Comparison of ENCODE assay signal across 8 cellular contexts in the genomic region with DNA sequence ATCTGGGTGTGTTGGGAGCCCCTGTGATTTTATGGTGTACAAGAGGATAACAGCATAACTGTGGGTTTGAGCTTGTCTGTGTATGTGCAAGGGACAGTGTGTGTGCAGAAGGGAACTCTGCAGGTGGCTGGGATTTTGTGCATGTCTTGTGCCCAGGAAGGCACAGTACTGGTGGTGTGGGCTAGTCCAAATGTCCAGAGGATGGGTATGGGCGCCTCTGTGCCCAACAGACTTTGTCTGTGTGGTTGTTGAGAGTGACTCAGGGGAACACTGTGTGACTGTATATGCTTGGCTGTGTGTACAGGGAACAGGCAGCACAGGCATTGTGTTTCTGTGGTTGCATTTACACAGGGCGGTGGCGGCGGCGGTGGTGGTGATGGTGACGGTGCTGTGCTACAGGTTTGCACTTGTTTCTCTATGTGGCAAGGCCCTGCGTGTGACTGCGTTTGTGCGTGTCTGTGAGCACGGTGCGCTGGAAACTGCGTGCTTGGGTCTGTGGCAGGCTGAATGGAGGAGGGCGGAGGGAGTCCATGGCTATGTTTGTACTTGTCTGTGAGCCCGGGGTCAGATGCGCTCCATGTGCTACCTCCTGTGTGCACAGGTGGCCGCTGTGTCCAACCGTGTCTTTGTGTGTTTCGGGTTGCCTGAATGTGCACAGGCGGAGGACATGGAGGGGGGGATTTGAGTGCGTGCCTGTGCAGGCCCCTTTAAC. TPM values are rescaled to one million over a fixed set of nuclear protein-coding genes. Genes with fewer than 3 reads are reported as not detected.
DNase-seq lines count a peak whose midpoint lies in the region; ATAC-seq lines count a peak whose summit lies in the region.

No MANE protein-coding gene starts in this region.

- H3K4me3 ChIP-seq in mucosa of stomach (ENCODE audit: low read length) = peak overlapping the region; percentile 49

- DNase-seq in GM03348 (ENCODE audit: low spot score) = peak; percentile 27
- peak; percentile 54 to 86 (median 71) for DNase-seq in T-cell
- peak; percentile 71 for DNase-seq in activated naive CD8-positive, alpha-beta T cell treated with anti-CD3 and anti-CD28 coated beads, Interleukin-2, amount 50 U/mL, for 24 hours
- peak; percentile 63 for DNase-seq in superior temporal gyrus (ENCODE audit: extremely low spot score)
- no peak for DNase-seq in HCEC 1CT
- no peak for DNase-seq in LoVo (ENCODE audit: low spot score)

- H3K36me3 Mint-ChIP-seq in T-cell = no peaks in the 10 kb centered on the region
- H3K36me3 Mint-ChIP-seq in activated naive CD8-positive, alpha-beta T cell treated with anti-CD3 and anti-CD28 coated beads, Interleukin-2, amount 50 U/mL, for 24 hours (ENCODE audit: low read depth) = peaks cover 3% of the 10 kb centered on the region

- H3K9ac ChIP-seq in mucosa of stomach (ENCODE audit: low read length) = peak overlapping the region; percentile 56

- ATAC-seq in T-cell (replicated peaks in 1 of 4) (peak; percentile 50 to 71 (median 54)), GM19023 (IDR thresholded peaks at IDR 0.05; ENCODE audit: unreplicated experiment) (no peak)
- peak; percentile 45 for ATAC-seq in activated naive CD8-positive, alpha-beta T cell treated with anti-CD3 and anti-CD28 coated beads, Interleukin-2, amount 50 U/mL, for 24 hours

- H3K9me3 Mint-ChIP-seq in T-cell = no peaks in the 10 kb centered on the region
- no peaks in the 10 kb centered on the region for H3K9me3 Mint-ChIP-seq in activated naive CD8-positive, alpha-beta T cell treated with anti-CD3 and anti-CD28 coated beads, Interleukin-2, amount 50 U/mL, for 24 hours

- peak overlapping the region; percentile 98 to 99 for H3K27ac Mint-ChIP-seq in T-cell
- H3K27ac Mint-ChIP-seq in activated naive CD8-positive, alpha-beta T cell treated with anti-CD3 and anti-CD28 coated beads, Interleukin-2, amount 50 U/mL, for 24 hours = peak overlapping the region; percentile 95

- no peaks in the 10 kb centered on the region for H3K27me3 Mint-ChIP-seq in T-cell
- no peaks in the 10 kb centered on the region for H3K27me3 Mint-ChIP-seq in activated naive CD8-positive, alpha-beta T cell treated with anti-CD3 and anti-CD28 coated beads, Interleukin-2, amount 50 U/mL, for 24 hours

- H3K4me1 Mint-ChIP-seq in T-cell = peaks cover 80 to 87% (median 81%) of the 10 kb centered on the region in 3 donors
- peaks cover 88% of the 10 kb centered on the region for H3K4me1 Mint-ChIP-seq in activated naive CD8-positive, alpha-beta T cell treated with anti-CD3 and anti-CD28 coated beads, Interleukin-2, amount 50 U/mL, for 24 hours

- no peaks in the 10 kb centered on the region for H3K36me3 ChIP-seq in mucosa of stomach (ENCODE audit: control insufficient read depth, insufficient read depth, low read length)

- no peaks in the 10 kb centered on the region for H3K9me3 ChIP-seq in mucosa of stomach (ENCODE audit: control insufficient read depth, low read length)

- peak overlapping the region; percentile 90 to 97 (median 94) for H3K4me3 Mint-ChIP-seq in T-cell
- H3K4me3 Mint-ChIP-seq in activated naive CD8-positive, alpha-beta T cell treated with anti-CD3 and anti-CD28 coated beads, Interleukin-2, amount 50 U/mL, for 24 hours = peak overlapping the region; percentile 92

- H3K27me3 ChIP-seq in mucosa of stomach (ENCODE audit: control insufficient read depth, insufficient read depth, low read length) = no peaks in the 10 kb centered on the region

- POLR2A ChIA-PET in T-cell (lab: Charles Lee) = no interaction called here

- CTCF ChIA-PET in T-cell (lab: Charles Lee) = interaction anchor here (1.0 to 1.3 kb wide), 4 partner anchors 32 to 141 kb away, joined by 3 to 5 read pairs (median 4); a partner anchor contains a TSS

- peaks cover 89% of the 10 kb centered on the region for H3K4me1 ChIP-seq in mucosa of stomach (ENCODE audit: control insufficient read depth, insufficient read depth, low read length)

RNA-seq across cellular contexts. Expression of a gene that starts 32.3 kb away (rescaled TPM):
- 100 to 1,000 TPM; 145 to 161 (median 156) TPM for total RNA-seq in T-cell

Comparison
In these comparisons a context has a peak if more than half of its experiments do, and no peak if none do; other contexts are left out.
1. DNase-seq: peak in GM03348 (single experiment), T-cell (34 of 34), activated naive CD8-positive, alpha-beta T cell treated with anti-CD3 and anti-CD28 coated beads, Interleukin-2, amount 50 U/mL, for 24 hours (single experiment) and superior temporal gyrus (single experiment); none in HCEC 1CT (single experiment) and LoVo (single experiment).